1 cellular context compared by ENCODE assay signal in the genomic region with DNA sequence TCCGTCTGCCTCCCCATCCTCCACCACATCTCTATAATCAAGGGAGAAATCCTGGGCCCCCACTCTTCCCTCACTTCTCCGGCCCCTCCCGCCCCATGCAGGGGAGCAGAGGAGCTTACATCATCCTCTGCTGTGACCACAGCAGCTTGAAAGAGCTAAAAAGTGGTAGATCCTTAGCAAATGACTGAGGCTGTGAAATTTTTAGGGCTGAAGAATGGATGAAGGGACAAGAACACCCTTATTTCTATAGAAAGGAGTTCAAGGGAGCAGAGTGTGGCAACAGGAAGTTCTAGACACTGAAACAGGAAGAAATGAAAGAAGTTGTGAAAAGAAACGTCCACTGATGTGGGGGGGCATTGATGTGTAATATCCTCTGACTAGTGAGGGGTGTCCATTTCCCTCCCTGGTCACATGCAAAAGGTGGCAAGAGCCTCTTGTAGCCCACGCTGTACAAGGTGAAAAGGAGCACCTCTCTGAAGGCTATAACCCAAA.
TF ChIP-seq lines count a peak whose summit lies in the region.

No MANE protein-coding gene starts in this region.

TF ChIP-seq in GM23338, 12 proteins besides CTCF, POLR2A, EP300 and RAD21 (continued from another document):
- no peak for TF ChIP-seq EZH2 (IDR thresholded peaks at IDR 0.05; ENCODE audit: low read depth, unreplicated experiment)
- no peak for TF ChIP-seq POLR2AphosphoS5 (IDR thresholded peaks at IDR 0.05; ENCODE audit: low read depth)
- TF ChIP-seq JUNB (IDR thresholded peaks at IDR 0.05; ENCODE audit: unreplicated experiment) = no peak
- TF ChIP-seq CREB1 (CRISPR knock-in tag; IDR thresholded peaks at IDR 0.05; ENCODE audit: low read depth) = no peak
- TF ChIP-seq, protein P1, sequence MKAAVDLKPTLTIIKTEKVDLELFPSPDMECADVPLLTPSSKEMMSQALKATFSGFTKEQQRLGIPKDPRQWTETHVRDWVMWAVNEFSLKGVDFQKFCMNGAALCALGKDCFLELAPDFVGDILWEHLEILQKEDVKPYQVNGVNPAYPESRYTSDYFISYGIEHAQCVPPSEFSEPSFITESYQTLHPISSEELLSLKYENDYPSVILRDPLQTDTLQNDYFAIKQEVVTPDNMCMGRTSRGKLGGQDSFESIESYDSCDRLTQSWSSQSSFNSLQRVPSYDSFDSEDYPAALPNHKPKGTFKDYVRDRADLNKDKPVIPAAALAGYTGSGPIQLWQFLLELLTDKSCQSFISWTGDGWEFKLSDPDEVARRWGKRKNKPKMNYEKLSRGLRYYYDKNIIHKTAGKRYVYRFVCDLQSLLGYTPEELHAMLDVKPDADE (IDR thresholded peaks at IDR 0.05) = no peak
